ENCODE assay signal across 25 cellular contexts in genomic region chr17:13575466-13575865, GRCh38. TPM values are rescaled to one million over a fixed set of nuclear protein-coding genes. Genes with fewer than 3 reads are reported as not detected.
"Had no signal": no experiment of that assay in that cellular context is flagged by ENCODE, and none has a peak within 500 bp of the region (broad histone marks: within the 10 kb centered on the region; RNA-seq: fewer than 3 reads in every experiment).

No MANE protein-coding gene starts in this region.

- H3K9me3 Mint-ChIP-seq: natural killer cell treated with Interleukin-12 subunit alpha and Interleukin-12 subunit beta and Interleukin-15 and Interleukin-18, amount 100 ng/mL, for 72 hours had no signal

- H3K4me1 Mint-ChIP-seq: stimulated activated naive B cell treated with anti-CD40 and anti-IgM and Interleukin-4, amounts not matched to agents 10 μg/mL and 1 μg/mL and 100 μg/mL, for 72 hours; T-helper 17 cell had no signal

- H3K27me3 ChIP-seq: body of pancreas, colonic mucosa, suprapubic skin had no signal

- ATAC-seq: activated naive CD4-positive, alpha-beta T cell treated with anti-CD3 and anti-CD28 coated beads, Interleukin-2, amount 50 U/mL, for 72 hours; activated T-cell treated with anti-CD3 and anti-CD28 coated beads, Interleukin-2, amount 50 U/mL, for 72 hours; body of pancreas; gastrocnemius medialis; natural killer cell treated with Interleukin-12 subunit alpha and Interleukin-12 subunit beta and Interleukin-15 and Interleukin-18, amount 100 ng/mL, for 72 hours; right cardiac atrium; stimulated activated naive B cell treated with anti-CD40 and anti-IgM and Interleukin-4, amounts not matched to agents 10 μg/mL and 1 μg/mL and 100 μg/mL, for 72 hours; T-helper 17 cell had no signal

- H3K9me3 ChIP-seq: body of pancreas, colonic mucosa, gastrocnemius medialis, suprapubic skin, tibial artery had no signal

- H3K36me3 ChIP-seq: colonic mucosa, gastrocnemius medialis, suprapubic skin, tibial artery had no signal

- H3K27ac ChIP-seq: body of pancreas, colonic mucosa, gastrocnemius medialis, suprapubic skin, tibial artery had no signal

- H3K4me1 ChIP-seq: body of pancreas, colonic mucosa, gastrocnemius medialis, suprapubic skin, tibial artery had no signal

- H3K27ac Mint-ChIP-seq: activated naive CD4-positive, alpha-beta T cell treated with anti-CD3 and anti-CD28 coated beads, Interleukin-2, amount 50 U/mL, for 72 hours; activated T-cell treated with anti-CD3 and anti-CD28 coated beads, Interleukin-2, amount 50 U/mL, for 72 hours; natural killer cell treated with Interleukin-12 subunit alpha and Interleukin-12 subunit beta and Interleukin-15 and Interleukin-18, amount 100 ng/mL, for 72 hours; stimulated activated naive B cell treated with anti-CD40 and anti-IgM and Interleukin-4, amounts not matched to agents 10 μg/mL and 1 μg/mL and 100 μg/mL, for 72 hours; T-helper 17 cell had no signal

- DNase-seq: activated CD4-positive, alpha-beta T cell treated with anti-CD3 and anti-CD28 coated beads for 4 hours; activated CD4-positive, alpha-beta T cell treated with anti-CD3 and anti-CD28 coated beads, Interleukin-2, amount 50 U/mL, for 4 hours; activated CD4-positive, CD25-positive, alpha-beta regulatory T cell; activated naive CD4-positive, alpha-beta T cell; activated T-cell treated with anti-CD3 and anti-CD28 coated beads for 4 hours; activated T-cell treated with anti-CD3 and anti-CD28 coated beads, Interleukin-2, amount 50 U/mL, for 72 hours; anterior cingulate cortex; body of pancreas; colonic mucosa; effector memory CD4-positive, alpha-beta T cell; gastrocnemius medialis; head of caudate nucleus; hippocampal formation; posterior cingulate gyrus; right cardiac atrium; stimulated activated CD4-positive, alpha-beta T cell treated with anti-CD3 and anti-CD28 coated beads, Interleukin-15, amount 100 ng/mL, for 24 hours; stimulated activated CD4-positive, alpha-beta T cell treated with anti-CD3 and anti-CD28 coated beads, Interleukin-2, amount 100 ng/mL, for 24 hours; stimulated activated naive B cell treated with anti-CD40 and anti-IgM and Interleukin-4, amounts not matched to agents 10 μg/mL and 1 μg/mL and 100 μg/mL, for 72 hours; T-helper 17 cell; T1000; tibial artery had no signal

- H3K36me3 Mint-ChIP-seq: natural killer cell treated with Interleukin-12 subunit alpha and Interleukin-12 subunit beta and Interleukin-15 and Interleukin-18, amount 100 ng/mL, for 72 hours; stimulated activated naive B cell treated with anti-CD40 and anti-IgM and Interleukin-4, amounts not matched to agents 10 μg/mL and 1 μg/mL and 100 μg/mL, for 72 hours had no signal

- H3K4me3 ChIP-seq: body of pancreas, colonic mucosa, gastrocnemius medialis, suprapubic skin, tibial artery had no signal

- H3K4me3 Mint-ChIP-seq: activated T-cell treated with anti-CD3 and anti-CD28 coated beads, Interleukin-2, amount 50 U/mL, for 72 hours; natural killer cell treated with Interleukin-12 subunit alpha and Interleukin-12 subunit beta and Interleukin-15 and Interleukin-18, amount 100 ng/mL, for 72 hours; stimulated activated naive B cell treated with anti-CD40 and anti-IgM and Interleukin-4, amounts not matched to agents 10 μg/mL and 1 μg/mL and 100 μg/mL, for 72 hours; T-helper 17 cell had no signal

RNA-seq across cellular contexts. Expression of gene HS3ST3A1, which starts 26.3 kb away (rescaled TPM):
- total RNA-seq: activated naive CD4-positive, alpha-beta T cell treated with anti-CD3 and anti-CD28 coated beads, Interleukin-2, amount 50 U/mL, for 72 hours; body of pancreas; ureter had no signal
